10 cellular contexts compared by ENCODE assay signal in genomic region chr1:47967868-47968267, GRCh38. TPM values are rescaled to one million over a fixed set of nuclear protein-coding genes. Genes with fewer than 3 reads are reported as not detected.
"Had no signal": no experiment of that assay in that cellular context is flagged by ENCODE, and none has a peak within 500 bp of the region (broad histone marks: within the 10 kb centered on the region; RNA-seq: fewer than 3 reads in every experiment).

No MANE protein-coding gene starts in this region.

- ATAC-seq: GM23338, K562 had no signal

- H3K9me3 Mint-ChIP-seq: GM23338, H9 had no signal

- DNase-seq: H9, HCEC 1CT, IMR-90, KG1 had no signal

- H3K4me3 ChIP-seq: GM23338, K562 had no signal

- FAIRE-seq: H1, H54, K562 had no signal

- H2AFZ ChIP-seq: GM23338 had no signal

- H3K27ac ChIP-seq: HL-60 had no signal

- H3K4me2 ChIP-seq: GM23338 had no signal

- H3K27ac Mint-ChIP-seq: GM23338, H9 had no signal

- H3K4me3 Mint-ChIP-seq: GM23338, H9 had no signal

RNA-seq across cellular contexts. Expression of gene TRABD2B, which starts 29.3 kb away (rescaled TPM):
- total RNA-seq: HT1080, IMR-90, K562 had no signal
- polyA plus RNA-seq: IMR-90, K562 had no signal
